11 cellular contexts compared by ENCODE assay signal in the genomic region with DNA sequence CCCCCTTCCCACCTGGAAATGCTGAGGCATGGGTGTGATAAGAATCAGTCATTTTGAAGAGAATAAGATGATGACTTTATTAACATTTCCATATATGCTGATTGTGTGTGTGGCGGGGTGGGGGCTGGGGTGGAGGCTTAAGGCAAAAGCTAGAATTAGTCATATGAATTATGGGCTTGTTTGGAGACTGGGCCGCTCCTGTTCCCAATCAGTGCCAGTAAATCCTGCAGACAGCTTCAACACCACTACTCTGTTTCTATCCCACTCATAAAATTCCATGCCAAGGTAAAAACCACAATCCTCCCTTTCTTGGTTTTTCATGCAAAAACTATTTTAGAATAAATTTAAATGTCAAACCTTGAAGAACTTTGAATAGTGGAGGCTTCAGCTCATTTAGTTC. TPM values are rescaled to one million over a fixed set of nuclear protein-coding genes. Genes with fewer than 3 reads are reported as not detected.
DNase-seq lines count a peak whose midpoint lies in the region; ATAC-seq, FAIRE-seq and TF ChIP-seq lines count a peak whose summit lies in the region.
"Had no signal": no experiment of that assay in that cellular context is flagged by ENCODE, and none has a peak within 500 bp of the region (broad histone marks: within the 10 kb centered on the region; RNA-seq: fewer than 3 reads in every experiment).

No MANE protein-coding gene starts in this region.

- H3K27me3 Mint-ChIP-seq in natural killer cell treated with Interleukin-12 subunit alpha and Interleukin-12 subunit beta and Interleukin-15 and Interleukin-18, amount 100 ng/mL, for 72 hours, result no peaks in the 10 kb centered on the region
- H3K27me3 Mint-ChIP-seq: activated CD4-positive, alpha-beta T cell treated with anti-CD3 and anti-CD28 coated beads, Interleukin-2, amount 10 ng/mL, durations not matched to agents 24 days and 14 days had no signal

- H3K27ac Mint-ChIP-seq in natural killer cell treated with Interleukin-12 subunit alpha and Interleukin-12 subunit beta and Interleukin-15 and Interleukin-18, amount 100 ng/mL, for 72 hours, result no peak overlapping the region
- H3K27ac Mint-ChIP-seq: stimulated activated effector memory CD8-positive, alpha-beta T cell treated with anti-CD3 and anti-CD28 coated beads, Interleukin-12 subunit alpha, Interleukin-12 subunit beta, amount 100 ng/mL, for 72 hours had no signal

- TF ChIP-seq POLR2A in K562 (conservative IDR thresholded peaks at IDR 0.05), result no peak

- H3K4me2 ChIP-seq in K562 (ENCODE audit: insufficient read depth, low read length), result no peak overlapping the region

- H3K9me3 ChIP-seq in K562 (replicated peaks; ENCODE audit: control insufficient read depth, insufficient read depth, low read depth, low read length) (no peaks in the 10 kb centered on the region), tibial artery (no peaks in the 10 kb centered on the region)

- FAIRE-seq in K562 (lab: Jason Lieb, UNC), result no peak

- peaks cover 4% of the 10 kb centered on the region for H3K36me3 Mint-ChIP-seq in natural killer cell treated with Interleukin-12 subunit alpha and Interleukin-12 subunit beta and Interleukin-15 and Interleukin-18, amount 100 ng/mL, for 72 hours
- H3K36me3 Mint-ChIP-seq: stimulated activated effector memory CD8-positive, alpha-beta T cell treated with anti-CD3 and anti-CD28 coated beads, Interleukin-12 subunit alpha, Interleukin-12 subunit beta, amount 100 ng/mL, for 72 hours had no signal

- no peaks in the 10 kb centered on the region for H3K36me3 ChIP-seq in K562 (ENCODE audit: control insufficient read depth, insufficient read depth, low read length)
- H3K36me3 ChIP-seq in tibial artery, result no peaks in the 10 kb centered on the region

- H3K4me1 Mint-ChIP-seq in natural killer cell treated with Interleukin-12 subunit alpha and Interleukin-12 subunit beta and Interleukin-15 and Interleukin-18, amount 100 ng/mL, for 72 hours (ENCODE audit: low read depth in 2 of 2), result peaks cover 46 to 49% of the 10 kb centered on the region in 2 donors

- in situ Hi-C loops in K562 (cut with MboI), result no loop called here

- TF ChIP-seq CTCF in K562 (IDR thresholded peaks at IDR 0.05 in 2 of 3, conservative IDR thresholded peaks at IDR 0.05 in 1 of 3; ENCODE audit: insufficient read depth in 2 of 3, low read depth in 1 of 3, low read length in 3 of 3) (no peak), tibial artery (IDR thresholded peaks at IDR 0.05) (no peak)

- no peaks in the 10 kb centered on the region for H3K79me2 ChIP-seq in K562 (ENCODE audit: control insufficient read depth, insufficient read depth, low read length)

- H4K20me1 ChIP-seq in K562 (replicated peaks; ENCODE audit: control insufficient read depth, insufficient read depth, low read length), result no peaks in the 10 kb centered on the region

- whole genome bisulfite sequencing in K562 (ENCODE audit: insufficient coverage, low coverage, missing lambda C conversion rate), result 49% methylated on average over 2 of the region's 2 CpGs

- H2AFZ ChIP-seq in K562 (ENCODE audit: low read depth, low read length), result no peak overlapping the region

- BruUV-seq in K562 (replicated peaks; lab: Mats Ljungman, UMichigan), result no TSS peak

- ATAC-seq in K562 (no peak), HG02973 (IDR thresholded peaks at IDR 0.05; ENCODE audit: unreplicated experiment) (no peak)
- ATAC-seq in natural killer cell treated with Interleukin-12 subunit alpha and Interleukin-12 subunit beta and Interleukin-15 and Interleukin-18, amount 100 ng/mL, for 72 hours, result no peak
- ATAC-seq: stimulated activated effector memory CD8-positive, alpha-beta T cell treated with anti-CD3 and anti-CD28 coated beads, Interleukin-12 subunit alpha, Interleukin-12 subunit beta, amount 100 ng/mL, for 72 hours had no signal

- H3K4me3 Mint-ChIP-seq in natural killer cell treated with Interleukin-12 subunit alpha and Interleukin-12 subunit beta and Interleukin-15 and Interleukin-18, amount 100 ng/mL, for 72 hours, result no peak overlapping the region
- H3K4me3 Mint-ChIP-seq: activated CD4-positive, alpha-beta T cell treated with anti-CD3 and anti-CD28 coated beads, Interleukin-2, amount 10 ng/mL, durations not matched to agents 24 days and 14 days; stimulated activated effector memory CD8-positive, alpha-beta T cell treated with anti-CD3 and anti-CD28 coated beads, Interleukin-12 subunit alpha, Interleukin-12 subunit beta, amount 100 ng/mL, for 72 hours had no signal

- intact Hi-C loops in K562 (cut with micrococcal nuclease) (no loop called here), tibial artery (cut with DNase I; ENCODE audit: low total_unique reads) (no loop called here)

- POLR2A ChIA-PET in K562 (lab: Yijun Ruan, JAX), result no interaction called here

- no peak overlapping the region for H3K27ac ChIP-seq in K562 (ENCODE audit: extremely low read depth, low read depth, low read length)
- peak overlapping the region; percentile 68 to 70 for H3K27ac ChIP-seq in tibial artery

- H3K4me3 ChIP-seq in K562, result no peak overlapping the region
- no peak overlapping the region for H3K4me3 ChIP-seq in tibial artery

- H3K4me1 ChIP-seq in K562 (replicated peaks in 1 of 2; ENCODE audit: control insufficient read depth in 2 of 2, insufficient read depth in 2 of 2, low read length in 2 of 2) (peaks cover 0 to 8% of the 10 kb centered on the region in 2 experiments; a peak in 3 of 5 replicates), tibial artery (peaks cover 0 to 68% (median 41%) of the 10 kb centered on the region in 4 donors)

- CTCF ChIA-PET in K562 (lab: Yijun Ruan, JAX; ENCODE audit: low intra/inter-chr PET ratio), result no interaction called here

- H3K9me3 Mint-ChIP-seq in natural killer cell treated with Interleukin-12 subunit alpha and Interleukin-12 subunit beta and Interleukin-15 and Interleukin-18, amount 100 ng/mL, for 72 hours, result peaks cover 3% of the 10 kb centered on the region
- H3K9me3 Mint-ChIP-seq: stimulated activated effector memory CD8-positive, alpha-beta T cell treated with anti-CD3 and anti-CD28 coated beads, Interleukin-12 subunit alpha, Interleukin-12 subunit beta, amount 100 ng/mL, for 72 hours had no signal

- TF ChIP-seq RAD21 in K562 (CRISPR knock-in tag; conservative IDR thresholded peaks at IDR 0.05 in 1 of 2, IDR thresholded peaks at IDR 0.05 in 1 of 2), result no peak

- no peak for TF ChIP-seq EP300 in K562 (IDR thresholded peaks at IDR 0.05; ENCODE audit: low read length)

- DNase-seq in HS-5 (ENCODE audit: low read depth) (peak; percentile 76), K562 (ENCODE audit: extremely low read depth in 1 of 4, low spot score in 3 of 4) (no peak), left kidney (ENCODE audit: low read depth, low spot score) (peak; percentile 29), tibial artery (peak; percentile 52 to 80), mesenteric fat pad (ENCODE audit: low spot score) (no peak), T-helper 1 cell (no peak)
- DNase-seq in natural killer cell treated with Interleukin-12 subunit alpha and Interleukin-12 subunit beta and Interleukin-15 and Interleukin-18, amount 100 ng/mL, for 72 hours (ENCODE audit: low spot score), result no peak
- DNase-seq: activated CD4-positive, alpha-beta T cell treated with anti-CD3 and anti-CD28 coated beads, Interleukin-2, amount 10 ng/mL, durations not matched to agents 24 days and 14 days; retina had no signal

- H3K27me3 ChIP-seq in K562 (ENCODE audit: control insufficient read depth in 2 of 2, insufficient read depth in 2 of 2, low read length in 2 of 2), result no peaks in the 10 kb centered on the region
- H3K27me3 ChIP-seq in tibial artery, result no peaks in the 10 kb centered on the region

- no peaks in the 10 kb centered on the region for H3K9me1 ChIP-seq in K562 (ENCODE audit: control insufficient read depth, insufficient read depth, low read length)

- no peak overlapping the region for H3K9ac ChIP-seq in K562 (ENCODE audit: insufficient read depth in 1 of 2, low read depth in 2 of 2, low read length in 2 of 2)

TF ChIP-seq in K562, 482 proteins besides CTCF, POLR2A, EP300 and RAD21:
- TF ChIP-seq FOSL1 (tag; conservative IDR thresholded peaks at IDR 0.05), result peak; percentile 58
- no peak for TF ChIP-seq PHB2 (IDR thresholded peaks at IDR 0.05; ENCODE audit: low read depth)
- TF ChIP-seq, protein P1, sequence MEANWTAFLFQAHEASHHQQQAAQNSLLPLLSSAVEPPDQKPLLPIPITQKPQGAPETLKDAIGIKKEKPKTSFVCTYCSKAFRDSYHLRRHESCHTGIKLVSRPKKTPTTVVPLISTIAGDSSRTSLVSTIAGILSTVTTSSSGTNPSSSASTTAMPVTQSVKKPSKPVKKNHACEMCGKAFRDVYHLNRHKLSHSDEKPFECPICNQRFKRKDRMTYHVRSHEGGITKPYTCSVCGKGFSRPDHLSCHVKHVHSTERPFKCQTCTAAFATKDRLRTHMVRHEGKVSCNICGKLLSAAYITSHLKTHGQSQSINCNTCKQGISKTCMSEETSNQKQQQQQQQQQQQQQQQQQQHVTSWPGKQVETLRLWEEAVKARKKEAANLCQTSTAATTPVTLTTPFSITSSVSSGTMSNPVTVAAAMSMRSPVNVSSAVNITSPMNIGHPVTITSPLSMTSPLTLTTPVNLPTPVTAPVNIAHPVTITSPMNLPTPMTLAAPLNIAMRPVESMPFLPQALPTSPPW (CRISPR knock-in tag; IDR thresholded peaks at IDR 0.05), result 0 out of 2 replicates have a peak, but pooled peaks have one; percentile 18

RNA-seq across cellular contexts. Expression of a gene that starts 29.9 kb away (rescaled TPM):
- 290 and 561 TPM in 2 replicates for total RNA-seq in K562 (2011; cell fraction: chromatin; rRNA removed; ENCODE audit: low replicate concordance)
- total RNA-seq in K562 (2011; cell fraction: nucleolus; rRNA removed), result 141 TPM in 2 replicates
- total RNA-seq in K562 (2011; cell fraction: nucleoplasm; rRNA removed), result 257 and 355 TPM in 2 replicates
- 176 and 194 TPM in 2 replicates for total RNA-seq in K562 (2014; rRNA removed)
- 227 and 308 TPM in 2 replicates for total RNA-seq in K562 (2014; rRNA removed; fragmentation: Illumina TruSeq; extraction: Trizol)
- total RNA-seq in K562 (2015; rRNA removed; fragmentation: Illumina TruSeq; extraction: Trizol), result 106 and 114 TPM in 2 replicates
- total RNA-seq in K562 (2021), result 249 and 292 TPM in 2 replicates
- polyA plus RNA-seq in K562 (2011; rRNA removed), result 122 and 143 TPM in 2 replicates
- polyA plus RNA-seq in K562 (2011; cell fraction: cytosol; rRNA removed), result 83.9 and 91.7 TPM in 2 replicates
- 241 and 296 TPM in 2 replicates for polyA plus RNA-seq in K562 (2011; cell fraction: nucleus; rRNA removed)
- 79.7 and 147 TPM in 2 replicates for polyA plus RNA-seq in K562 (2012)
- 180 and 209 TPM in 2 replicates for polyA plus RNA-seq in K562 (2014; fragmentation: Illumina TruSeq; extraction: Trizol)
- 100 to 1,000 TPM in 1 of 2 experiments, 10 to 100 TPM in 1; 98.7 to 132 TPM for polyA plus RNA-seq in K562 (2014; fragmentation: Nextera tagmentation; extraction: Ambion mirVana)
- polyA plus RNA-seq in K562 (2014; rRNA removed), result 117 and 130 TPM in 2 replicates
- polyA minus RNA-seq in K562 (2011; rRNA and poly(A)+ RNA removed), result 176 and 180 TPM in 2 replicates
- polyA minus RNA-seq in K562 (2011; cell fraction: cytosol; rRNA and poly(A)+ RNA removed), result 73.8 and 122 TPM in 2 replicates
- 275 and 440 TPM in 2 replicates for polyA minus RNA-seq in K562 (2011; cell fraction: nucleus; rRNA and poly(A)+ RNA removed)
- total RNA-seq in mesenteric fat pad, result 248 TPM
- total RNA-seq in natural killer cell treated with Interleukin-12 subunit alpha and Interleukin-12 subunit beta and Interleukin-15 and Interleukin-18, amount 100 ng/mL, for 72 hours, result 100 to 1,000 TPM; 129 to 192 TPM

Comparison
In these comparisons a context has a peak if more than half of its experiments do, and no peak if none do; other contexts are left out.
1. DNase-seq: peak in HS-5 (single experiment), left kidney (single experiment) and tibial artery (2 of 2); none in K562 (0 of 4), mesenteric fat pad (single experiment), T-helper 1 cell (0 of 5) and natural killer cell treated with Interleukin-12 subunit alpha and Interleukin-12 subunit beta and Interleukin-15 and Interleukin-18, amount 100 ng/mL, for 72 hours (single experiment).